In the genomic region with DNA sequence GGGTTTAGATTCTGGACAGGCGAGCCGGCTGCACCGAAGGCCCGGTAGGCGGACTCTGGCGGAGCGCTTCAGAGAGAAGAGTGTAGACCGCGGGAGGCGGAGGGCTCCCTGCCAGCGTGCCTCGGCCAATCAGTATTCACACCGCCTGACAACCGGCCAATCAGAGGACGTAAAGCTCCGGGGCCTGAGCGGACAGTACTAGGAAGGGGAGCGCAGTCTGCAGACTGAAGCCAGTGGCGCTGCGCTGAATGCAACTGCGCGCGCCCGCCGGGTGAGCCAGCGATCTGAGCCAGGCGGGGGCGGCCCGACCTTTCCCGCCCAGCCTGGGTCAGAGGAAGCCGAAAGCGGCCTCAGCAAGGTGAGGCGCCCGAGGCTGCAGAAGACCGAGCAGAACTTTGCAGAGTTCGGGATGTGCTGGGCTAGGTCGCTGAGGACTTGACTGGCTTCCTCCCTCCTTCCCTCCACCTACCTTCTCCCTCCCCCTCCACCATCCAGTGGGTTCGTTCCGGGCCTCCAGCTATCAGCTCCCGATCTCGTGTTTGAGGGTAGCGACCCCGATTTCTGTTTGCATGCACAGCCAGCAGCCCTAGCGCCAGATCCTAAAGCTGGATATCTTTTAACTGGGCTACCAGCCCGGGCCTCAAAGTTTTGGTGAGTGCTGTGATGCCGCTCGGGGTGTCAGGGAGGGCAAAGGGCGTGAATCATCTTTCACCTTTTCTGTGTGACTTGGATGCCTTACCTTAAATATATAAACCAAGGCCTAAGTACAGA, we compare ENCODE assay signal across 8 cellular contexts. TPM values are rescaled to one million over a fixed set of nuclear protein-coding genes. Genes with fewer than 3 reads are reported as not detected.
DNase-seq lines count a peak whose midpoint lies in the region; ATAC-seq and TF ChIP-seq lines count a peak whose summit lies in the region.

TSS of gene DMRT2 (plus strand) at position 233 of the 771 bp plus-strand sequence. CDS start 1,257 bp downstream, outside the sequence.

- H3K27ac Mint-ChIP-seq in progenitor cell of endocrine pancreas, result peak within 1 kb of the TSS; percentile 86

- WGBS in body of pancreas, 2 donors, result 2 to 8% methylated on average over 20 to 48 of the region's 48 CpGs

- peaks cover 84% of the 10 kb centered on the region for H3K27me3 Mint-ChIP-seq in progenitor cell of endocrine pancreas

- DNase-seq in DMS153 (lab: John Stamatoyannopoulos, UW) (peak; percentile 95), HAP-1 (ENCODE audit: low spot score in 2 of 2) (peak; percentile 84 to 88), NCI-H2227 treated with DMSO at 0.1 percent for 48 hours (lab: John Stamatoyannopoulos, UW) (peak; percentile 28), body of pancreas (peak; percentile 88 to 94 (median 91)), hippocampal formation (lab: John Stamatoyannopoulos, UW) (peak; percentile 83 to 94), progenitor cell of endocrine pancreas (ENCODE audit: low spot score, unreplicated experiment) (peak; percentile 83), NK-92 (lab: John Stamatoyannopoulos, UW; ENCODE audit: unreplicated experiment) (no peak)

- peaks cover 2% of the 10 kb centered on the region; the same call in 1 of the 2 replicates for H3K4me1 ChIP-seq in HAP-1
- H3K4me1 ChIP-seq in body of pancreas, result peaks cover 56% of the 10 kb centered on the region

- H3K36me3 ChIP-seq in HAP-1 (replicated peaks), result no peaks in the 10 kb centered on the region
- H3K36me3 ChIP-seq in body of pancreas (replicated peaks in 1 of 2; ENCODE audit: insufficient read depth in 1 of 2, low read depth in 2 of 2), result no peaks in the 10 kb centered on the region

- H3K9me3 ChIP-seq in HAP-1, result no peaks in the 10 kb centered on the region
- no peaks in the 10 kb centered on the region for H3K9me3 ChIP-seq in body of pancreas

- intact Hi-C loops in body of pancreas (cut with DNase I), result no loop called here

- H3K4me3 ChIP-seq in HAP-1 (peak within 1 kb of the TSS; percentile 21), body of pancreas (no peak within 1 kb of the TSS)

- TF ChIP-seq POLR2A in body of pancreas (IDR thresholded peaks at IDR 0.05), result no peak

- peaks cover 27% of the 10 kb centered on the region for H3K4me1 Mint-ChIP-seq in progenitor cell of endocrine pancreas (ENCODE audit: low read depth)

- no peaks in the 10 kb centered on the region for H3K27me3 ChIP-seq in HAP-1 (ENCODE audit: low read depth)
- H3K27me3 ChIP-seq in body of pancreas, result peaks cover 0 to 70% of the 10 kb centered on the region in 2 donors

- no peak within 1 kb of the TSS for H3K27ac ChIP-seq in body of pancreas

- H3K4me3 Mint-ChIP-seq in progenitor cell of endocrine pancreas (ENCODE audit: low read depth), result peak within 1 kb of the TSS; percentile 69

- no peaks in the 10 kb centered on the region for H3K36me3 Mint-ChIP-seq in progenitor cell of endocrine pancreas (ENCODE audit: insufficient read depth)

- TF ChIP-seq CTCF in body of pancreas (IDR thresholded peaks at IDR 0.05) (peak in 3 of 7 experiments; percentile 7 to 25 (median 23)), progenitor cell of endocrine pancreas (IDR thresholded peaks at IDR 0.05; ENCODE audit: unreplicated experiment) (peak; percentile 16)

- ATAC-seq in body of pancreas (peak; percentile 96), GM18517 (IDR thresholded peaks at IDR 0.05; ENCODE audit: unreplicated experiment) (no peak)

- H3K9me3 Mint-ChIP-seq in progenitor cell of endocrine pancreas (ENCODE audit: low read depth), result no peaks in the 10 kb centered on the region

- in situ Hi-C loops in HAP-1 (cut with MboI; ENCODE audit: low sequenced_read_pairs), result no loop called here

RNA-seq across cellular contexts. Expression of gene DMRT2, which starts in this region (rescaled TPM):
- 1 to 10 TPM in 1 of 2 donors, not detected in 1; 4.0 TPM for total RNA-seq in body of pancreas
- 1.0 and 1.4 TPM in 2 replicates for total RNA-seq in progenitor cell of endocrine pancreas
